Comparison of ENCODE assay signal across 1 cellular context in genomic region chr21:32388306-32388705, GRCh38.
TF ChIP-seq lines count a peak whose summit lies in the region.

No MANE protein-coding gene starts in this region.

TF ChIP-seq in HepG2, 621 proteins besides CTCF, POLR2A, EP300 and RAD21:
- no peak for TF ChIP-seq ARID2 (CRISPR knock-in tag; IDR thresholded peaks at IDR 0.05; ENCODE audit: borderline replicate concordance)
- TF ChIP-seq SP140L (CRISPR knock-in tag; IDR thresholded peaks at IDR 0.05; ENCODE audit: borderline replicate concordance), result no peak
- no peak for TF ChIP-seq KAT8 (CRISPR knock-in tag; IDR thresholded peaks at IDR 0.05)
- TF ChIP-seq MYC (CRISPR knock-in tag; IDR thresholded peaks at IDR 0.05; ENCODE audit: borderline replicate concordance), result no peak
- no peak for TF ChIP-seq ZNF660 (CRISPR knock-in tag; IDR thresholded peaks at IDR 0.05; ENCODE audit: borderline replicate concordance, low read depth)
- TF ChIP-seq HOMEZ (CRISPR knock-in tag; IDR thresholded peaks at IDR 0.05; ENCODE audit: low read depth), result no peak
- no peak for TF ChIP-seq ZNF570 (CRISPR knock-in tag; IDR thresholded peaks at IDR 0.05; ENCODE audit: borderline replicate concordance)
